26 cellular contexts compared by ENCODE assay signal in genomic region chr19:581399-582111, GRCh38. TPM values are rescaled to one million over a fixed set of nuclear protein-coding genes. Genes with fewer than 3 reads are reported as not detected.
"Had no signal": no experiment of that assay in that cellular context is flagged by ENCODE, and none has a peak within 500 bp of the region (broad histone marks: within the 10 kb centered on the region; RNA-seq: fewer than 3 reads in every experiment).

No MANE protein-coding gene starts in this region.

- ATAC-seq: activated T-helper 17 cell treated with anti-CD3 and anti-CD28 coated beads, Interleukin-2, amount 50 U/mL, for 72 hours; foreskin keratinocyte; lower lobe of right lung; natural killer cell; right lobe of liver had no signal

- H3K4me1 ChIP-seq: right lobe of liver had no signal

- H3K27me3 ChIP-seq: foreskin keratinocyte, right lobe of liver had no signal

- H3K9me3 ChIP-seq: esophagus muscularis mucosa, lower lobe of right lung, right lobe of liver, thoracic aorta had no signal

- DNase-seq: activated CD4-positive, alpha-beta memory T cell treated with anti-CD3 and anti-CD28 coated beads for 36 hours; activated CD4-positive, alpha-beta T cell treated with anti-CD3 and anti-CD28 coated beads, Interleukin-2, amount 10 ng/mL, durations not matched to agents 24 days and 14 days; activated CD4-positive, CD25-positive, alpha-beta regulatory T cell treated with anti-CD3 and anti-CD28 coated beads, Interleukin-2, amount 50 U/mL, for 72 hours; activated CD8-positive, alpha-beta memory T cell treated with anti-CD3 and anti-CD28 coated beads, Interleukin-2, amount 50 U/mL, for 4 hours; activated gamma-delta T cell treated with Interleukin-2 at 50 U/mL for 16 hours; activated naive CD4-positive, alpha-beta T cell treated with anti-CD3 and anti-CD28 coated beads, Interleukin-2, amount 50 U/mL, for 16 hours; activated T-cell treated with anti-CD3 and anti-CD28 coated beads, Interleukin-2, amount 50 U/mL, for 24 hours; amygdala; dermis blood vessel endothelial cell; effector CD4-positive, alpha-beta T cell; foreskin keratinocyte; lower lobe of right lung; mesendoderm; natural killer cell; stimulated activated CD4-positive, alpha-beta T cell treated with anti-CD3 and anti-CD28 coated beads, Interleukin-12 subunit alpha, Interleukin-12 subunit beta, amount 100 ng/mL, for 4 hours; stimulated activated CD4-positive, alpha-beta T cell treated with anti-CD3 and anti-CD28 coated beads, Interleukin-4, amount 100 ng/mL, for 1 hour; T-helper 2 cell; trophoblast cell had no signal

- H3K27ac ChIP-seq: esophagus muscularis mucosa, foreskin keratinocyte, lower lobe of right lung, right lobe of liver, thoracic aorta had no signal

- H3K4me3 ChIP-seq: esophagus muscularis mucosa, lower lobe of right lung, right lobe of liver, thoracic aorta had no signal

RNA-seq across cellular contexts. Expression of gene HCN2, which starts 8.1 kb away (rescaled TPM):
- total RNA-seq: skeletal muscle tissue, subcutaneous adipose tissue, thoracic aorta had no signal

RNA-seq across cellular contexts. Expression of gene GZMM, which starts 37.7 kb away (rescaled TPM):
- total RNA-seq: dermis blood vessel endothelial cell, foreskin keratinocyte, glomerular endothelial cell, skeletal muscle tissue had no signal
- polyA plus RNA-seq: keratinocyte had no signal
